In the genomic region with DNA sequence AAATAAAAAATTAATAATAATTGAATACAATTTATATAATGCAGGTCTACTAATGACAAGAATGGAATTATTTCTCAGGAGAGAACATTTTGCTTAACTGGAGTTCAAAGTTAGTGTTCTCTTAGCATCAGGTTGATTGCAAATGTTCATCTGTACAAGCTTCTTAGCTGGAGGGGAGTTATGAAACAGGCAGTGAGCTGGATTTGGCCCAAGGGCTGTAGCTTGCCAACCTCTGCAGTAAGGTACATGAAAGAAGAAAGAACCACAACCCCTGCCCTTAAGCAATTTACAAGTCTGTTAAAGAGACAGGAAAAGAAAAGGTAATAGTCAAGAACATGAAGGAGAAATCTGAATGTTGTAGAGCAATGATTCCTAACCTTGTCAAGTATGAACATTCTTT, we compare ENCODE assay signal across 12 cellular contexts. TPM values are rescaled to one million over a fixed set of nuclear protein-coding genes. Genes with fewer than 3 reads are reported as not detected.
A peak's percentile ranks its signal among the peaks of the same experiment; 100 is the strongest.
DNase-seq lines count a peak whose midpoint lies in the region; ATAC-seq and TF ChIP-seq lines count a peak whose summit lies in the region.
"Had no signal": no experiment of that assay in that cellular context is flagged by ENCODE, and none has a peak within 500 bp of the region (broad histone marks: within the 10 kb centered on the region; RNA-seq: fewer than 3 reads in every experiment).

No MANE protein-coding gene starts in this region.

- intact Hi-C loops in psoas muscle (cut with DNase I): no loop called here

- no peaks in the 10 kb centered on the region for H3K27me3 ChIP-seq in psoas muscle (ENCODE audit: insufficient read depth in 3 of 3, low read length in 2 of 3)

- in situ Hi-C loops in GM13977 (cut with MboI; ENCODE audit: low pct_unique_long_range_greater_than_20kb, low sequenced_read_pairs, unreplicated experiment): no loop called here

- peaks cover 0 to 14% of the 10 kb centered on the region in 2 donors for H3K36me3 ChIP-seq in psoas muscle (ENCODE audit: insufficient read depth in 1 of 2, low read depth in 1 of 2)

- DNase-seq in GF-D8 (lab: John Stamatoyannopoulos, UW): peak; percentile 55
- DNase-seq in RWPE1 (ENCODE audit: low spot score): peak; percentile 20
- DNase-seq in fibroblast of the conjunctiva (ENCODE audit: low read depth): peak; percentile 32
- DNase-seq in psoas muscle: peak; percentile 63 to 81
- DNase-seq in kidney tubule cell (ENCODE audit: low spot score): no peak
- no peak for DNase-seq in UCSD-AML1 (lab: John Stamatoyannopoulos, UW; ENCODE audit: unreplicated experiment)
- DNase-seq in GM13977 (ENCODE audit: low spot score): no peak
- no peak for DNase-seq in activated CD4-positive, alpha-beta T cell treated with anti-CD3 and anti-CD28 coated beads for 1 hour
- DNase-seq: activated CD8-positive, alpha-beta memory T cell treated with anti-CD3 and anti-CD28 coated beads, Interleukin-2, amount 50 U/mL, for 4 hours; CD8-positive, alpha-beta memory T cell; Kasumi-1; NCI-H345 had no signal

- TF ChIP-seq CTCF in RWPE1 (conservative IDR thresholded peaks at IDR 0.05; ENCODE audit: low read depth) (no peak), psoas muscle (IDR thresholded peaks at IDR 0.05) (no peak), GM13977 (IDR thresholded peaks at IDR 0.05; ENCODE audit: extremely low read depth, insufficient read depth, missing control alignments) (no peak)

- no peak overlapping the region for H3K27ac ChIP-seq in RWPE1
- no peak overlapping the region for H3K27ac ChIP-seq in psoas muscle

- H3K4me1 ChIP-seq in psoas muscle: peaks cover 8% of the 10 kb centered on the region

- peak; percentile 51 to 97 (median 82) for ATAC-seq in psoas muscle

- POLR2A ChIA-PET in RWPE1 (lab: Yijun Ruan, JAX; ENCODE audit: low non-redundant PET): no interaction called here

- H3K4me3 ChIP-seq in psoas muscle: no peak overlapping the region

- CTCF ChIA-PET in RWPE1 (lab: Yijun Ruan, JAX): interaction anchor here (0.7 kb wide), 1 partner anchor 65 kb away, joined by 3 read pairs; no protein-coding TSS in a partner anchor

- no peaks in the 10 kb centered on the region for H3K9me3 ChIP-seq in psoas muscle

RNA-seq across cellular contexts. Expression of a gene that starts 17.0 kb away (rescaled TPM):
- total RNA-seq in psoas muscle: 10 to 100 TPM; 19.3 to 26.2 (median 21.7) TPM
- 10 to 100 TPM in 1 of 3 donors, 1 to 10 TPM in 2; 6.2 to 12.3 (median 6.8) TPM for polyA plus RNA-seq in psoas muscle

Comparison
In these comparisons a context has a peak if more than half of its experiments do, and no peak if none do; other contexts are left out.
1. DNase-seq: peak in GF-D8 (single experiment), RWPE1 (single experiment), fibroblast of the conjunctiva (single experiment) and psoas muscle (2 of 2); none in kidney tubule cell (single experiment), UCSD-AML1 (single experiment), GM13977 (single experiment) and activated CD4-positive, alpha-beta T cell treated with anti-CD3 and anti-CD28 coated beads for 1 hour (single experiment).